Comparison of ENCODE assay signal across 25 cellular contexts in the genomic region with DNA sequence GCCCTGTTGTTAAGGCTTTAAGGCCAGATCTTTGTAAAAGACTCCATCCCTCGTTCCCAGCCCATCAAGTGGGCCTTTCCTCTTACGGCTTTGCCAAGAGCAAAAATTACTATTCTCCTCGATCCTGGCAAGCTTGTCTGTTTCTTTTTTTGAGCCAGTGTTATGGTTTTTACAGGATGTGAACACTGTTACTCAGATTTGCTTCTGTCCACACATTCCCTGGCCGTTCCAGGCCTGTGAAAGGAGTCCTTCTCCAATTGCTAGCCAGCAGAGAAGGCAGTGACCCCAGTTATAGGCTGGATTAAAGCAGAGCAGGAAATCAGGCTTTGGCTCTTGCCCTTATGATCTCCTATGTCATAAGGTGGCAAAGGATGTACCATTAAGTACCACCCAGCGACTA. TPM values are rescaled to one million over a fixed set of nuclear protein-coding genes. Genes with fewer than 3 reads are reported as not detected.
DNase-seq lines count a peak whose midpoint lies in the region; ATAC-seq and TF ChIP-seq lines count a peak whose summit lies in the region.
"Had no signal": no experiment of that assay in that cellular context is flagged by ENCODE, and none has a peak within 500 bp of the region (broad histone marks: within the 10 kb centered on the region; RNA-seq: fewer than 3 reads in every experiment).

No MANE protein-coding gene starts in this region.

- CTCF ChIA-PET in activated CD8-positive, alpha-beta T cell treated with anti-CD3 and anti-CD28 coated beads for 36 hours (lab: Charles Lee): no interaction called here

- H3K4me1 ChIP-seq in ascending aorta: peaks cover 0 to 4% of the 10 kb centered on the region in 2 donors
- H3K4me1 ChIP-seq in esophagus muscularis mucosa: peaks cover 0 to 25% (median 14%) of the 10 kb centered on the region in 4 donors
- no peaks in the 10 kb centered on the region for H3K4me1 ChIP-seq in parathyroid adenoma
- H3K4me1 ChIP-seq in thoracic aorta (ENCODE audit: control insufficient read depth in 1 of 2, low read depth in 2 of 2): peaks cover 0 to 7% of the 10 kb centered on the region in 2 donors
- H3K4me1 ChIP-seq: Caco-2 had no signal

- TF ChIP-seq CTCF in ascending aorta (IDR thresholded peaks at IDR 0.05): no peak
- TF ChIP-seq CTCF in esophagus muscularis mucosa (IDR thresholded peaks at IDR 0.05): no peak
- TF ChIP-seq CTCF in parathyroid adenoma (IDR thresholded peaks at IDR 0.05): no peak
- TF ChIP-seq CTCF in thoracic aorta (IDR thresholded peaks at IDR 0.05): no peak
- no peak for TF ChIP-seq CTCF in activated CD8-positive, alpha-beta T cell treated with anti-CD3 and anti-CD28 coated beads for 36 hours (IDR thresholded peaks at IDR 0.05)

- TF ChIP-seq EP300 in esophagus muscularis mucosa (IDR thresholded peaks at IDR 0.05): no peak

- H3K9ac ChIP-seq in parathyroid adenoma: no peak overlapping the region
- H3K9ac ChIP-seq: KMS-11 had no signal

- H3K27ac ChIP-seq in ascending aorta (peak overlapping the region; percentile 55 to 70), esophagus muscularis mucosa (replicated peaks in 1 of 4) (peak overlapping the region; percentile 54 to 66 (median 60)), parathyroid adenoma (no peak overlapping the region), thoracic aorta (peak overlapping the region; percentile 37 to 46)
- H3K27ac ChIP-seq: C4-2B, KMS-11 had no signal

- no peaks in the 10 kb centered on the region for H3K36me3 ChIP-seq in ascending aorta
- no peaks in the 10 kb centered on the region for H3K36me3 ChIP-seq in esophagus muscularis mucosa
- no peaks in the 10 kb centered on the region for H3K36me3 ChIP-seq in parathyroid adenoma (ENCODE audit: control insufficient read depth, insufficient read depth, low read length)
- H3K36me3 ChIP-seq in thoracic aorta: no peaks in the 10 kb centered on the region

- H3K4me2 ChIP-seq in parathyroid adenoma (ENCODE audit: low read length): no peak overlapping the region
- H3K4me2 ChIP-seq: KMS-11 had no signal

- no peak overlapping the region for H3K27ac Mint-ChIP-seq in activated CD8-positive, alpha-beta T cell treated with anti-CD3 and anti-CD28 coated beads for 36 hours
- H3K27ac Mint-ChIP-seq: B cell; CD8-positive, alpha-beta T cell had no signal

- ATAC-seq in thoracic aorta (ENCODE audit: insufficient number of reproducible peaks, low FRiP score, low read depth): peak; percentile 54
- ATAC-seq in HG03439 (IDR thresholded peaks at IDR 0.05; ENCODE audit: unreplicated experiment): no peak
- ATAC-seq in activated T-cell treated with anti-CD3 and anti-CD28 coated beads, Interleukin-2, amount 50 U/mL, for 4 hours: no peak
- no peak for ATAC-seq in activated CD8-positive, alpha-beta T cell treated with anti-CD3 and anti-CD28 coated beads for 36 hours
- ATAC-seq: CD8-positive, alpha-beta T cell; GM12878; Panc1 had no signal

- no peaks in the 10 kb centered on the region for H3K36me3 Mint-ChIP-seq in activated T-cell treated with anti-CD3 and anti-CD28 coated beads, Interleukin-2, amount 50 U/mL, for 4 hours (ENCODE audit: insufficient read depth)
- no peaks in the 10 kb centered on the region for H3K36me3 Mint-ChIP-seq in activated CD8-positive, alpha-beta T cell treated with anti-CD3 and anti-CD28 coated beads for 36 hours (ENCODE audit: low read depth)
- H3K36me3 Mint-ChIP-seq: CD8-positive, alpha-beta T cell had no signal

- intact Hi-C loops in ascending aorta (cut with DNase I) (no loop called here), esophagus muscularis mucosa (cut with DNase I) (no loop called here)
- intact Hi-C loops in activated CD8-positive, alpha-beta T cell treated with anti-CD3 and anti-CD28 coated beads for 36 hours (cut with micrococcal nuclease): no loop called here

- H3K79me2 ChIP-seq in parathyroid adenoma: no peaks in the 10 kb centered on the region

- 39% methylated on average over 5 of the region's 5 CpGs for WGBS in esophagus muscularis mucosa

- H3K27me3 Mint-ChIP-seq in activated T-cell treated with anti-CD3 and anti-CD28 coated beads, Interleukin-2, amount 50 U/mL, for 4 hours (ENCODE audit: low read depth): no peaks in the 10 kb centered on the region
- no peaks in the 10 kb centered on the region for H3K27me3 Mint-ChIP-seq in activated CD8-positive, alpha-beta T cell treated with anti-CD3 and anti-CD28 coated beads for 36 hours

- no peak for TF ChIP-seq POLR2A in esophagus muscularis mucosa (IDR thresholded peaks at IDR 0.05; ENCODE audit: low read depth)

- H3K4me3 Mint-ChIP-seq in activated T-cell treated with anti-CD3 and anti-CD28 coated beads, Interleukin-2, amount 50 U/mL, for 4 hours: no peak overlapping the region
- H3K4me3 Mint-ChIP-seq in activated CD8-positive, alpha-beta T cell treated with anti-CD3 and anti-CD28 coated beads for 36 hours: no peak overlapping the region
- H3K4me3 Mint-ChIP-seq: B cell; CD8-positive, alpha-beta T cell had no signal

- POLR2A ChIA-PET in activated CD8-positive, alpha-beta T cell treated with anti-CD3 and anti-CD28 coated beads for 36 hours (lab: Charles Lee): no interaction called here

- H3K4me1 Mint-ChIP-seq in activated T-cell treated with anti-CD3 and anti-CD28 coated beads, Interleukin-2, amount 50 U/mL, for 4 hours (ENCODE audit: low read depth): no peaks in the 10 kb centered on the region
- no peaks in the 10 kb centered on the region for H3K4me1 Mint-ChIP-seq in activated CD8-positive, alpha-beta T cell treated with anti-CD3 and anti-CD28 coated beads for 36 hours (ENCODE audit: low read depth)
- H3K4me1 Mint-ChIP-seq: B cell had no signal

- no peaks in the 10 kb centered on the region for H3K27me3 ChIP-seq in ascending aorta
- no peaks in the 10 kb centered on the region for H3K27me3 ChIP-seq in esophagus muscularis mucosa
- no peaks in the 10 kb centered on the region for H3K27me3 ChIP-seq in parathyroid adenoma (ENCODE audit: control insufficient read depth, insufficient read depth, low read length)
- H3K27me3 ChIP-seq in thoracic aorta (replicated peaks; ENCODE audit: insufficient read depth): no peaks in the 10 kb centered on the region

- H3K9me3 Mint-ChIP-seq in activated T-cell treated with anti-CD3 and anti-CD28 coated beads, Interleukin-2, amount 50 U/mL, for 4 hours: peaks cover 7% of the 10 kb centered on the region
- H3K9me3 Mint-ChIP-seq in activated CD8-positive, alpha-beta T cell treated with anti-CD3 and anti-CD28 coated beads for 36 hours: peaks cover 2% of the 10 kb centered on the region
- H3K9me3 Mint-ChIP-seq: CD8-positive, alpha-beta T cell had no signal

- H2AFZ ChIP-seq in parathyroid adenoma: peak overlapping the region; percentile 19

- H3K4me3 ChIP-seq in ascending aorta (no peak overlapping the region), esophagus muscularis mucosa (no peak overlapping the region), parathyroid adenoma (ENCODE audit: low read depth, low read length) (no peak overlapping the region), thoracic aorta (no peak overlapping the region)
- H3K4me3 ChIP-seq: GM12878 had no signal

- H3K9me3 ChIP-seq in ascending aorta (no peaks in the 10 kb centered on the region), esophagus muscularis mucosa (no peaks in the 10 kb centered on the region), parathyroid adenoma (ENCODE audit: control insufficient read depth, low read length) (no peaks in the 10 kb centered on the region), thoracic aorta (no peaks in the 10 kb centered on the region)
- H3K9me3 ChIP-seq: Caco-2 had no signal

- DNase-seq in ascending aorta (ENCODE audit: low spot score in 2 of 2) (no peak), esophagus muscularis mucosa (ENCODE audit: extremely low spot score) (no peak), thoracic aorta (ENCODE audit: low spot score) (no peak), kidney tubule cell (ENCODE audit: low spot score) (no peak)
- no peak for DNase-seq in activated T-cell treated with anti-CD3 and anti-CD28 coated beads, Interleukin-2, amount 50 U/mL, for 4 hours
- DNase-seq in activated CD8-positive, alpha-beta T cell treated with anti-CD3 and anti-CD28 coated beads for 36 hours: no peak
- DNase-seq: Caco-2; CD8-positive, alpha-beta T cell; EL; GDM1; H7; MM.1S; NCI-H1417 treated with DMSO at 0.1 percent for 48 hours; NCI-H1694 treated with DMSO at 0.1 percent for 48 hours; NCI-H2081; NCI-H2227 treated with DMSO at 0.1 percent for 48 hours; NCI-H526 treated with DMSO at 0.1 percent for 48 hours; SHP77 treated with DMSO at 0.1 percent for 48 hours had no signal

RNA-seq across cellular contexts. Expression of a gene that starts 47.0 kb away (rescaled TPM):
- total RNA-seq in ascending aorta (31.4 TPM), esophagus muscularis mucosa (10 to 100 TPM; 23.5 to 40.4 (median 35.2) TPM), thoracic aorta (10 to 100 TPM; 40.2 to 48.5 TPM)
- 10 to 100 TPM; 44.9 to 53.5 (median 46.0) TPM for total RNA-seq in activated T-cell treated with anti-CD3 and anti-CD28 coated beads, Interleukin-2, amount 50 U/mL, for 4 hours
- 10 to 100 TPM; 33.0 to 33.9 TPM for total RNA-seq in activated CD8-positive, alpha-beta T cell treated with anti-CD3 and anti-CD28 coated beads for 36 hours

RNA-seq across cellular contexts. Expression of a gene that starts 52.0 kb away (rescaled TPM):
- total RNA-seq in ascending aorta: 56.9 TPM
- total RNA-seq in esophagus muscularis mucosa: 10 to 100 TPM; 15.1 to 72.3 (median 22.6) TPM
- total RNA-seq in thoracic aorta: 10 to 100 TPM; 35.6 to 70.8 TPM
- 1 to 10 TPM; 7.2 to 9.5 (median 8.8) TPM for total RNA-seq in activated T-cell treated with anti-CD3 and anti-CD28 coated beads, Interleukin-2, amount 50 U/mL, for 4 hours
- total RNA-seq in activated CD8-positive, alpha-beta T cell treated with anti-CD3 and anti-CD28 coated beads for 36 hours: 10 to 100 TPM in 1 of 2 experiments, 1 to 10 TPM in 1; 5.5 to 10.4 TPM
